Comparison of ENCODE assay signal across 1 cellular context in genomic region chr19:2164020-2164988, GRCh38.
TF ChIP-seq lines count a peak whose summit lies in the region.

No MANE protein-coding gene starts in this region.

TF ChIP-seq in HepG2, 621 proteins besides CTCF, POLR2A, EP300 and RAD21 (continued from another document):
- TF ChIP-seq PRDM10 (CRISPR knock-in tag; IDR thresholded peaks at IDR 0.05; ENCODE audit: low read depth), result no peak
